Comparison of ENCODE assay signal across 4 cellular contexts in the genomic region with DNA sequence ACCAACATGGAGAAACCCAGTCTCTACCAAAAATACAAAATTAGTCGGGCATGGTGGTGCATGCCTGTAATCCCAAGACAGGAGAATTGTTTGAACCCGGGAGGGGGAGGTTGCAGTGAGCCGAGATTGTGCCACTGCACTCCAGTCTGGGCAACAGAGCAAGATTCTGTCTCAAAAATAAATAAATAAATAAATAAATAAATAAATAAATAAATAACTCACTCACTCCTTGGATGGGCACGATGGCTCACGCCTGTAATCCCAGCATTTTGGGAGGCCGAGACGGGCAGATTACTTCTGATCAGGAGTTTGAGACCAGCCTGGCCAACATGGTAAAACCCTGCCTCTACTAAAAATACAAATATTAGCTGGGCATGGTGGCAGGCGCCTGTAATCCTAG.
DNase-seq lines count a peak whose midpoint lies in the region; ATAC-seq, FAIRE-seq and TF ChIP-seq lines count a peak whose summit lies in the region.
"Not testable (repeated sequence)": the region's sequence is repeated elsewhere in the genome, so short reads cannot be mapped to it uniquely, and the experiment has no call there.

No MANE protein-coding gene starts in this region.

- H3K27ac ChIP-seq in A549; HEK293 (ENCODE audit: extremely low read depth, low read depth, low read length): not testable (repeated sequence)

- not testable (repeated sequence) for TF ChIP-seq EP300 in A549 (IDR thresholded peaks at IDR 0.05)

- POLR2A ChIA-PET in A549 (lab: Yijun Ruan, JAX); HEK293 (lab: Yijun Ruan, JAX): not testable (repeated sequence)

- H3K4me3 ChIP-seq in A549; HEK293 (ENCODE audit: low read depth, low read length): not testable (repeated sequence)

- not testable (repeated sequence) for H3K4me2 ChIP-seq in A549

- not testable (repeated sequence) for H3K27me3 Mint-ChIP-seq in endothelial cell (ENCODE audit: unreplicated experiment); nephron (ENCODE audit: low read depth)

- H3K27ac Mint-ChIP-seq in endothelial cell (ENCODE audit: unreplicated experiment) = peak overlapping the region; percentile 27
- H3K27ac Mint-ChIP-seq in nephron = peak overlapping the region; percentile 5 to 78 (median 28)

- CTCF ChIA-PET in A549 (lab: Yijun Ruan, JAX) = interaction anchor here (1.0 to 1.5 kb wide), 2 partner anchors 22 to 79 kb away, joined by 3 to 5 read pairs; partner anchors contain the start of genes FGD6 and VEZT
- CTCF ChIA-PET in HEK293 (lab: Yijun Ruan, JAX) = not testable (repeated sequence)

- not testable (repeated sequence) for DNase-seq in A549 (ENCODE audit: low read depth in 1 of 2, low spot score in 1 of 2); endothelial cell (ENCODE audit: low spot score)

- not testable (repeated sequence) for TF ChIP-seq POLR2A in A549 (IDR thresholded peaks at IDR 0.05; ENCODE audit: low read length)

- not testable (repeated sequence) for H3K4me1 Mint-ChIP-seq in endothelial cell (ENCODE audit: unreplicated experiment)
- H3K4me1 Mint-ChIP-seq in nephron = peaks cover 10% of the 10 kb centered on the region

- not testable (repeated sequence) for TF ChIP-seq RAD21 in A549 (conservative IDR thresholded peaks at IDR 0.05 in 1 of 2, IDR thresholded peaks at IDR 0.05 in 1 of 2)

- 94% methylated on average over 8 of the region's 8 CpGs for WGBS in A549 (ENCODE audit: missing lambda C conversion rate)

- H3K4me3 Mint-ChIP-seq in endothelial cell (ENCODE audit: unreplicated experiment); nephron: not testable (repeated sequence)

- H3K4me1 ChIP-seq in A549; HEK293 (ENCODE audit: control insufficient read depth, insufficient read depth, low read length): not testable (repeated sequence)

- TF ChIP-seq CTCF in A549 (IDR thresholded peaks at IDR 0.05); HEK293 (tag by site-specific recombination; IDR thresholded peaks at IDR 0.05); endothelial cell (IDR thresholded peaks at IDR 0.05; ENCODE audit: unreplicated experiment); nephron (IDR thresholded peaks at IDR 0.05; ENCODE audit: unreplicated experiment in 3 of 3): not testable (repeated sequence)

- not testable (repeated sequence) for H3K36me3 ChIP-seq in HEK293 (ENCODE audit: control insufficient read depth in 2 of 2, insufficient read depth in 1 of 2, low read length in 2 of 2)

- not testable (repeated sequence) for FAIRE-seq in A549 (lab: Jason Lieb, UNC)

- ATAC-seq in A549 = not testable (repeated sequence)

- not testable (repeated sequence) for H3K9me3 Mint-ChIP-seq in endothelial cell (ENCODE audit: unreplicated experiment); nephron

- H3K9me3 ChIP-seq in A549; HEK293 (ENCODE audit: control insufficient read depth, insufficient read depth, low read depth, low read length): not testable (repeated sequence)

- peaks cover 21% of the 10 kb centered on the region for H3K36me3 Mint-ChIP-seq in endothelial cell (ENCODE audit: low read depth, unreplicated experiment)
- peaks cover 50% of the 10 kb centered on the region for H3K36me3 Mint-ChIP-seq in nephron (ENCODE audit: low read depth)

TF ChIP-seq in A549, 52 proteins besides CTCF, POLR2A, EP300 and RAD21:
- peak; percentile 79 for TF ChIP-seq ZC3H11A (IDR thresholded peaks at IDR 0.05)

TF ChIP-seq in HEK293, 187 proteins besides CTCF, POLR2A, EP300 and RAD21 (continues in another document):
- TF ChIP-seq ZFP37 (tag by site-specific recombination; IDR thresholded peaks at IDR 0.05) (0 out of 2 replicates have a peak, but pooled peaks have one; percentile 38), ZNF664 (tag by site-specific recombination; IDR thresholded peaks at IDR 0.05) (peak; percentile 63), ZBTB8A (tag by site-specific recombination; IDR thresholded peaks at IDR 0.05) (peak; percentile 63), ZNF404 (tag by site-specific recombination; IDR thresholded peaks at IDR 0.05) (peak; percentile 64; the same call in 1 of the 2 replicates), ZNF426 (tag by site-specific recombination; IDR thresholded peaks at IDR 0.05) (peak; percentile 83), ZBTB11 (tag by site-specific recombination; conservative IDR thresholded peaks at IDR 0.05; ENCODE audit: low read depth) (peak; percentile 63), ZNF223 (tag by site-specific recombination; IDR thresholded peaks at IDR 0.05) (0 out of 2 replicates have a peak, but pooled peaks have one; percentile 26), ZNF654 (tag by site-specific recombination; IDR thresholded peaks at IDR 0.05; ENCODE audit: low read depth) (peak; percentile 34), ZXDB (tag by site-specific recombination; IDR thresholded peaks at IDR 0.05) (peak; percentile 51; the same call in 1 of the 2 replicates), ZNF266 (tag by site-specific recombination; IDR thresholded peaks at IDR 0.05; ENCODE audit: low read depth) (peak; percentile 38; the same call in 1 of the 2 replicates), GLI2 (tag by site-specific recombination; IDR thresholded peaks at IDR 0.05; ENCODE audit: borderline replicate concordance, low read depth) (peak; percentile 27; the same call in 1 of the 2 replicates), ZNF354C (tag by site-specific recombination; IDR thresholded peaks at IDR 0.05; ENCODE audit: borderline replicate concordance, low read depth) (0 out of 2 replicates have a peak, but pooled peaks have one; percentile 77), ZNF555 (tag by site-specific recombination; conservative IDR thresholded peaks at IDR 0.05) (peak; percentile 68), ZNF341 (tag by site-specific recombination; IDR thresholded peaks at IDR 0.05; ENCODE audit: low read depth) (0 out of 2 replicates have a peak, but pooled peaks have one; percentile 11), ZNF394 (tag by site-specific recombination; IDR thresholded peaks at IDR 0.05; ENCODE audit: borderline replicate concordance) (peak; percentile 92), ZNF623 (tag by site-specific recombination; IDR thresholded peaks at IDR 0.05) (peak; percentile 68), ZNF529 (tag by site-specific recombination; IDR thresholded peaks at IDR 0.05; ENCODE audit: insufficient replicate concordance) (peak; percentile 10), ZNF791 (tag by site-specific recombination; IDR thresholded peaks at IDR 0.05) (0 out of 2 replicates have a peak, but pooled peaks have one; percentile 36), ZNF558 (tag by site-specific recombination; IDR thresholded peaks at IDR 0.05) (peak; percentile 59; the same call in 1 of the 2 replicates), ZNF433 (tag by site-specific recombination; IDR thresholded peaks at IDR 0.05; ENCODE audit: low read depth) (peak; percentile 57; the same call in 1 of the 2 replicates), ZNF138 (tag by site-specific recombination; IDR thresholded peaks at IDR 0.05; ENCODE audit: borderline replicate concordance) (0 out of 2 replicates have a peak, but pooled peaks have one; percentile 72)
